In the genomic region with DNA sequence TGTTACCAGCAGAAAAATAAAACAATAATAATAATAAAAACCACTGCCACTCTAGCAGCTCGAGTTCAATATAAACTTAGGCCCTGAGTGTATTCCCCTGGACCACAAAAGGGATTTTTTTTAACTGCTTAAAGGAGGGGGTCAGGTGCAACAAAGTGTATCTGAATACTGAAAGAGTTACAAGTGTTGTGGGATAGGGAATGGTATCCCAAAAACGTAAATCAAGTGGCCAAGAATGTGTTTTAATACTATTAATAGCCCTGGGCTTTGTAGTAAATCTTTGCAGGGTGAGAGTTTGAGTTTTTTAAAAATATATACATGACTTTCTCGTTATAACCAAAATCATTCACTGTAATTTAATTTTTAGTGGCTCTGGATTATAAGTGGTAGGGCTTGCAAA, we compare ENCODE assay signal across 1 cellular context.
TF ChIP-seq lines count a peak whose summit lies in the region.

No MANE protein-coding gene starts in this region.

TF ChIP-seq in IMR-90, 13 proteins besides CTCF, POLR2A, EP300 and RAD21 (continued from another document):
- TF ChIP-seq, protein P1, sequence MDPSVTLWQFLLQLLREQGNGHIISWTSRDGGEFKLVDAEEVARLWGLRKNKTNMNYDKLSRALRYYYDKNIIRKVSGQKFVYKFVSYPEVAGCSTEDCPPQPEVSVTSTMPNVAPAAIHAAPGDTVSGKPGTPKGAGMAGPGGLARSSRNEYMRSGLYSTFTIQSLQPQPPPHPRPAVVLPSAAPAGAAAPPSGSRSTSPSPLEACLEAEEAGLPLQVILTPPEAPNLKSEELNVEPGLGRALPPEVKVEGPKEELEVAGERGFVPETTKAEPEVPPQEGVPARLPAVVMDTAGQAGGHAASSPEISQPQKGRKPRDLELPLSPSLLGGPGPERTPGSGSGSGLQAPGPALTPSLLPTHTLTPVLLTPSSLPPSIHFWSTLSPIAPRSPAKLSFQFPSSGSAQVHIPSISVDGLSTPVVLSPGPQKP (IDR thresholded peaks at IDR 0.05; ENCODE audit: borderline replicate concordance, low read depth, low read length): no peak
- no peak for TF ChIP-seq RFX5 (IDR thresholded peaks at IDR 0.05; ENCODE audit: low read depth, low read length)
